In the genomic region with DNA sequence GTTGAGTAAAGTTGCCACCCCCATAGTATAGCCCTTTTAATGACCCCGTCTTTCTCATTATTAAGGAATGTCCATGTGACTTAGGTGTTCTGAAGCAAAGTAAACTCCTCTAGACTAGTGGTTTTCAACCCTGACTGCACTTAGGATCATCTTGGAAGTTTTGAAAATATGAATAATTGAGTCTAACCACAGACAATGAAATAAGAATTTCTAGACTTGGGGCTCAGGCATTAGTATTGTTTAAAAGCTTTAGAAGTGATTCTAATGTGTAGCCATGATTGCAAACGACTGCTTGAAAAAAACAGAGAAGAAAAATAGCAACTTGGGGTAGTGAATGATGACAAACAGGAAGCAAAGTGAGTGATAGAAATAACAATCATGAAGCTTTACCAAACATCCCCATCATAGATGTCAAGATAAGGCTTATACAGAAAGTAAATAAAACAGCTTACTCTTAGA, we compare ENCODE assay signal across 1 cellular context.
TF ChIP-seq lines count a peak whose summit lies in the region.

No MANE protein-coding gene starts in this region.

TF ChIP-seq in HepG2, 621 proteins besides CTCF, POLR2A, EP300 and RAD21:
- TF ChIP-seq PITX1 (CRISPR knock-in tag; IDR thresholded peaks at IDR 0.05) (no peak), NFKB2 (CRISPR knock-in tag; IDR thresholded peaks at IDR 0.05; ENCODE audit: borderline replicate concordance) (no peak), CENPT (CRISPR knock-in tag; IDR thresholded peaks at IDR 0.05; ENCODE audit: low read depth) (no peak), NRL (CRISPR knock-in tag; IDR thresholded peaks at IDR 0.05; ENCODE audit: borderline replicate concordance) (no peak), ZNF253 (CRISPR knock-in tag; IDR thresholded peaks at IDR 0.05; ENCODE audit: borderline replicate concordance) (no peak), KDM3A (CRISPR knock-in tag; IDR thresholded peaks at IDR 0.05; ENCODE audit: low read depth) (no peak), ARHGAP35 (CRISPR knock-in tag; IDR thresholded peaks at IDR 0.05; ENCODE audit: borderline replicate concordance) (no peak), ZNF326 (CRISPR knock-in tag; IDR thresholded peaks at IDR 0.05; ENCODE audit: borderline replicate concordance) (no peak), CEBPG (CRISPR knock-in tag; IDR thresholded peaks at IDR 0.05) (no peak), ZSCAN22 (CRISPR knock-in tag; IDR thresholded peaks at IDR 0.05) (no peak), FOXK1 (CRISPR knock-in tag; IDR thresholded peaks at IDR 0.05; ENCODE audit: borderline replicate concordance, low read depth) (no peak), RBAK (CRISPR knock-in tag; IDR thresholded peaks at IDR 0.05) (no peak), ZSCAN21 (CRISPR knock-in tag; IDR thresholded peaks at IDR 0.05; ENCODE audit: borderline replicate concordance) (no peak), ZNF530 (CRISPR knock-in tag; IDR thresholded peaks at IDR 0.05; ENCODE audit: low read depth) (no peak), ZZZ3 (CRISPR knock-in tag; IDR thresholded peaks at IDR 0.05; ENCODE audit: borderline replicate concordance) (no peak), ZNF383 (CRISPR knock-in tag; IDR thresholded peaks at IDR 0.05; ENCODE audit: borderline replicate concordance) (no peak)
- TF ChIP-seq, protein P1, sequence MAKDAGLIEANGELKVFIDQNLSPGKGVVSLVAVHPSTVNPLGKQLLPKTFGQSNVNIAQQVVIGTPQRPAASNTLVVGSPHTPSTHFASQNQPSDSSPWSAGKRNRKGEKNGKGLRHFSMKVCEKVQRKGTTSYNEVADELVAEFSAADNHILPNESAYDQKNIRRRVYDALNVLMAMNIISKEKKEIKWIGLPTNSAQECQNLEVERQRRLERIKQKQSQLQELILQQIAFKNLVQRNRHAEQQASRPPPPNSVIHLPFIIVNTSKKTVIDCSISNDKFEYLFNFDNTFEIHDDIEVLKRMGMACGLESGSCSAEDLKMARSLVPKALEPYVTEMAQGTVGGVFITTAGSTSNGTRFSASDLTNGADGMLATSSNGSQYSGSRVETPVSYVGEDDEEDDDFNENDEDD (CRISPR knock-in tag; IDR thresholded peaks at IDR 0.05; ENCODE audit: borderline replicate concordance): no peak
- TF ChIP-seq, protein P2, sequence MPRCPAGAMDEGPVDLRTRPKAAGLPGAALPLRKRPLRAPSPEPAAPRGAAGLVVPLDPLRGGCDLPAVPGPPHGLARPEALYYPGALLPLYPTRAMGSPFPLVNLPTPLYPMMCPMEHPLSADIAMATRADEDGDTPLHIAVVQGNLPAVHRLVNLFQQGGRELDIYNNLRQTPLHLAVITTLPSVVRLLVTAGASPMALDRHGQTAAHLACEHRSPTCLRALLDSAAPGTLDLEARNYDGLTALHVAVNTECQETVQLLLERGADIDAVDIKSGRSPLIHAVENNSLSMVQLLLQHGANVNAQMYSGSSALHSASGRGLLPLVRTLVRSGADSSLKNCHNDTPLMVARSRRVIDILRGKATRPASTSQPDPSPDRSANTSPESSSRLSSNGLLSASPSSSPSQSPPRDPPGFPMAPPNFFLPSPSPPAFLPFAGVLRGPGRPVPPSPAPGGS (CRISPR knock-in tag; IDR thresholded peaks at IDR 0.05): no peak
- TF ChIP-seq, protein P3, sequence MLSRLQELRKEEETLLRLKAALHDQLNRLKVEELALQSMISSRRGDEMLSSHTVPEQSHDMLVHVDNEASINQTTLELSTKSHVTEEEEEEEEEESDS (CRISPR knock-in tag; IDR thresholded peaks at IDR 0.05; ENCODE audit: borderline replicate concordance): no peak
- TF ChIP-seq, protein P4, sequence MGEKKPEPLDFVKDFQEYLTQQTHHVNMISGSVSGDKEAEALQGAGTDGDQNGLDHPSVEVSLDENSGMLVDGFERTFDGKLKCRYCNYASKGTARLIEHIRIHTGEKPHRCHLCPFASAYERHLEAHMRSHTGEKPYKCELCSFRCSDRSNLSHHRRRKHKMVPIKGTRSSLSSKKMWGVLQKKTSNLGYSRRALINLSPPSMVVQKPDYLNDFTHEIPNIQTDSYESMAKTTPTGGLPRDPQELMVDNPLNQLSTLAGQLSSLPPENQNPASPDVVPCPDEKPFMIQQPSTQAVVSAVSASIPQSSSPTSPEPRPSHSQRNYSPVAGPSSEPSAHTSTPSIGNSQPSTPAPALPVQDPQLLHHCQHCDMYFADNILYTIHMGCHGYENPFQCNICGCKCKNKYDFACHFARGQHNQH (CRISPR knock-in tag; IDR thresholded peaks at IDR 0.05): no peak
